ENCODE assay signal across 20 cellular contexts in genomic region chr15:36942248-36942827, GRCh38.
DNase-seq lines count a peak whose midpoint lies in the region; ATAC-seq, FAIRE-seq and TF ChIP-seq lines count a peak whose summit lies in the region.
"Had no signal": no experiment of that assay in that cellular context is flagged by ENCODE, and none has a peak within 500 bp of the region (broad histone marks: within the 10 kb centered on the region; RNA-seq: fewer than 3 reads in every experiment).

No MANE protein-coding gene starts in this region.

- no peaks in the 10 kb centered on the region for H3K9me1 ChIP-seq in K562 (ENCODE audit: control insufficient read depth, insufficient read depth, low read length)

- no peak for TF ChIP-seq EP300 in K562 (IDR thresholded peaks at IDR 0.05; ENCODE audit: low read length)

- H3K79me2 ChIP-seq in H9 (ENCODE audit: insufficient read depth, low read length) (no peaks in the 10 kb centered on the region), K562 (ENCODE audit: control insufficient read depth, insufficient read depth, low read length) (no peaks in the 10 kb centered on the region), osteoblast (ENCODE audit: insufficient read depth, low read length) (no peaks in the 10 kb centered on the region)

- no peak overlapping the region for H3T11ph ChIP-seq in H9 (ENCODE audit: low read length)

- no peak overlapping the region for H2BK15ac ChIP-seq in H9 (ENCODE audit: low read depth, low read length)

- H3K23ac ChIP-seq in H9 (ENCODE audit: insufficient read length, low read depth, low read length), result no peak overlapping the region

- POLR2A ChIA-PET in K562 (lab: Yijun Ruan, JAX), result no interaction called here

- in situ Hi-C loops in K562 (cut with MboI), result no loop called here

- no CpG with 5 or more reads among the region's 6 CpGs for WGBS in H9 (ENCODE audit: extremely low coverage, insufficient read length, low lambda C conversion rate)
- 96% methylated on average over 6 of the region's 6 CpGs for WGBS in K562 (ENCODE audit: insufficient coverage, low coverage, missing lambda C conversion rate)
- WGBS in endodermal cell (ENCODE audit: insufficient coverage in 1 of 2, insufficient read length in 1 of 2), 2 experiments, result 90% methylated on average over 6 of the region's 6 CpGs; no CpG with 5 or more reads in 1 of the 2 experiments

- ATAC-seq in K562 (no peak), natural killer cell (no peak)
- ATAC-seq: HCT116, HepG2 had no signal

- H4K91ac ChIP-seq in H9 (ENCODE audit: insufficient read length, low read depth, low read length), result no peak overlapping the region

- no peak overlapping the region for H2AK5ac ChIP-seq in H9 (ENCODE audit: insufficient read length, low read length)

- H3K23me2 ChIP-seq in H9 (ENCODE audit: insufficient read length, low read depth, low read length, poor library complexity, severe bottlenecking), result no peaks in the 10 kb centered on the region

- H3K4me3 ChIP-seq in K562 (no peak overlapping the region), endodermal cell (ENCODE audit: low read length) (no peak overlapping the region), osteoblast (ENCODE audit: insufficient read depth, low read length) (no peak overlapping the region)

- H3K27ac Mint-ChIP-seq in H9 (no peak overlapping the region), endodermal cell (no peak overlapping the region), natural killer cell (no peak overlapping the region)
- no peak overlapping the region for H3K27ac Mint-ChIP-seq in activated naive CD4-positive, alpha-beta T cell treated with anti-CD3 and anti-CD28 coated beads for 36 hours
- H3K27ac Mint-ChIP-seq: CD4-positive, alpha-beta T cell; HFFc6; IgD-negative memory B cell had no signal

- BruUV-seq in K562 (replicated peaks; lab: Mats Ljungman, UMichigan), result no TSS peak

- H3K27me3 ChIP-seq in H9 (ENCODE audit: insufficient read depth, low read length) (no peaks in the 10 kb centered on the region), K562 (ENCODE audit: control insufficient read depth in 2 of 2, insufficient read depth in 2 of 2, low read length in 2 of 2) (no peaks in the 10 kb centered on the region), endodermal cell (ENCODE audit: control insufficient read depth, insufficient read depth, low read length, poor library complexity, severe bottlenecking) (peaks cover 79% of the 10 kb centered on the region), osteoblast (ENCODE audit: insufficient read depth, low read length) (no peaks in the 10 kb centered on the region)

- no peak overlapping the region for H3K4me3 Mint-ChIP-seq in H9
- H3K4me3 Mint-ChIP-seq in endodermal cell, result no peak overlapping the region
- H3K4me3 Mint-ChIP-seq in natural killer cell, result no peak overlapping the region
- no peak overlapping the region for H3K4me3 Mint-ChIP-seq in activated naive CD4-positive, alpha-beta T cell treated with anti-CD3 and anti-CD28 coated beads for 36 hours
- H3K4me3 Mint-ChIP-seq: CD4-positive, alpha-beta T cell; HFFc6; IgD-negative memory B cell had no signal

- no peak overlapping the region for H2BK12ac ChIP-seq in H9 (ENCODE audit: insufficient read length, low read depth, low read length)

- no peaks in the 10 kb centered on the region for H3K9me3 Mint-ChIP-seq in H9
- H3K9me3 Mint-ChIP-seq in endodermal cell, result no peaks in the 10 kb centered on the region
- H3K9me3 Mint-ChIP-seq in natural killer cell, result peaks cover 11 to 12% of the 10 kb centered on the region in 2 donors
- no peaks in the 10 kb centered on the region for H3K9me3 Mint-ChIP-seq in activated naive CD4-positive, alpha-beta T cell treated with anti-CD3 and anti-CD28 coated beads for 36 hours
- H3K9me3 Mint-ChIP-seq: CD4-positive, alpha-beta T cell; HFFc6 had no signal

- no peak overlapping the region for H2BK120ac ChIP-seq in H9 (ENCODE audit: low read depth, low read length, poor library complexity, severe bottlenecking)

- no peak for TF ChIP-seq POLR2A in K562 (conservative IDR thresholded peaks at IDR 0.05)

- no peaks in the 10 kb centered on the region for H3K79me1 ChIP-seq in H9 (ENCODE audit: insufficient read depth, low read depth, low read length, poor library complexity, severe bottlenecking)

- H3K36me3 ChIP-seq in K562 (ENCODE audit: control insufficient read depth, insufficient read depth, low read length) (peaks cover 32% of the 10 kb centered on the region), endodermal cell (ENCODE audit: control insufficient read depth, insufficient read depth, low read length) (no peaks in the 10 kb centered on the region), osteoblast (ENCODE audit: insufficient read depth, low read length) (no peaks in the 10 kb centered on the region)

- H3K27ac ChIP-seq in H9 (ENCODE audit: insufficient read length, low read depth, low read length) (no peak overlapping the region), K562 (ENCODE audit: extremely low read depth, low read depth, low read length) (no peak overlapping the region), endodermal cell (ENCODE audit: low read depth, low read length) (no peak overlapping the region), osteoblast (ENCODE audit: low read depth, low read length) (no peak overlapping the region)
- H3K27ac ChIP-seq: C4-2B had no signal

- FAIRE-seq in K562 (lab: Jason Lieb, UNC), result no peak
- FAIRE-seq: A204.1, H54, HepG2 had no signal

- H3K4me2 ChIP-seq in H9 (ENCODE audit: insufficient read depth, insufficient read length, low read length) (no peak overlapping the region), K562 (ENCODE audit: insufficient read depth, low read length) (no peak overlapping the region), osteoblast (ENCODE audit: insufficient read depth, low read length) (no peak overlapping the region)

- no peaks in the 10 kb centered on the region for H3K4me1 ChIP-seq in H9 (ENCODE audit: insufficient read depth, low read length)
- peaks cover 0 to 18% of the 10 kb centered on the region in 2 experiments; a peak in 3 of 5 replicates for H3K4me1 ChIP-seq in K562 (replicated peaks in 1 of 2; ENCODE audit: control insufficient read depth in 2 of 2, insufficient read depth in 2 of 2, low read length in 2 of 2)
- H3K4me1 ChIP-seq in endodermal cell (ENCODE audit: control insufficient read depth, insufficient read depth, low read length), result peaks cover 13% of the 10 kb centered on the region
- no peaks in the 10 kb centered on the region for H3K4me1 ChIP-seq in osteoblast (ENCODE audit: insufficient read depth, low read length)

- H3K9me3 ChIP-seq in H9 (ENCODE audit: control insufficient read depth, low read depth, low read length), result no peaks in the 10 kb centered on the region
- H3K9me3 ChIP-seq in K562 (replicated peaks; ENCODE audit: control insufficient read depth, insufficient read depth, low read depth, low read length), result no peaks in the 10 kb centered on the region
- H3K9me3 ChIP-seq in endodermal cell (ENCODE audit: control insufficient read depth, low read length), result no peaks in the 10 kb centered on the region
- no peaks in the 10 kb centered on the region for H3K9me3 ChIP-seq in osteoblast (ENCODE audit: low read depth, low read length)

- H3K27me3 Mint-ChIP-seq in H9 (ENCODE audit: low read depth) (peaks cover 2% of the 10 kb centered on the region; the same call in 1 of the 2 replicates), endodermal cell (ENCODE audit: insufficient read depth) (peaks cover 50% of the 10 kb centered on the region), natural killer cell (ENCODE audit: low read depth in 2 of 2) (no peaks in the 10 kb centered on the region)
- H3K27me3 Mint-ChIP-seq in activated naive CD4-positive, alpha-beta T cell treated with anti-CD3 and anti-CD28 coated beads for 36 hours (ENCODE audit: low read depth), result peaks cover 22% of the 10 kb centered on the region
- H3K27me3 Mint-ChIP-seq: IgD-negative memory B cell had no signal

- H3K36me3 Mint-ChIP-seq in H9 (ENCODE audit: insufficient read depth in 1 of 3, low read depth in 3 of 3), result no peaks in the 10 kb centered on the region
- H3K36me3 Mint-ChIP-seq in endodermal cell (ENCODE audit: low read depth), result no peaks in the 10 kb centered on the region
- H3K36me3 Mint-ChIP-seq in natural killer cell, result no peaks in the 10 kb centered on the region
- no peaks in the 10 kb centered on the region for H3K36me3 Mint-ChIP-seq in activated naive CD4-positive, alpha-beta T cell treated with anti-CD3 and anti-CD28 coated beads for 36 hours (ENCODE audit: low read depth)

- H3K18ac ChIP-seq in H9 (ENCODE audit: insufficient read length, low read depth, low read length), result no peak overlapping the region

- CTCF ChIA-PET in K562 (lab: Yijun Ruan, JAX; ENCODE audit: low intra/inter-chr PET ratio), result no interaction called here
- CTCF ChIA-PET in activated naive CD4-positive, alpha-beta T cell treated with anti-CD3 and anti-CD28 coated beads for 36 hours (lab: Charles Lee), result no interaction called here

- no peak overlapping the region for H4K8ac ChIP-seq in H9 (replicated peaks; ENCODE audit: insufficient read length, low read depth, low read length)

- DNase-seq in H9 (no peak), K562 (ENCODE audit: extremely low read depth in 1 of 4, low spot score in 3 of 4) (no peak), endodermal cell (no peak), osteoblast (ENCODE audit: insufficient read length, low spot score, missing footprints) (no peak), natural killer cell (no peak), superior temporal gyrus (ENCODE audit: extremely low spot score) (no peak)
- DNase-seq in activated naive CD4-positive, alpha-beta T cell treated with anti-CD3 and anti-CD28 coated beads for 36 hours, result no peak
- DNase-seq: ACHN; CD4-positive, alpha-beta T cell; DMS153; DMS79; GDM1; HFFc6; KG1 had no signal

- TF ChIP-seq RAD21 in K562 (CRISPR knock-in tag; conservative IDR thresholded peaks at IDR 0.05 in 1 of 2, IDR thresholded peaks at IDR 0.05 in 1 of 2), result no peak

- H3K14ac ChIP-seq in H9 (ENCODE audit: insufficient read depth, low read length), result no peak overlapping the region

- TF ChIP-seq CTCF in H9 (conservative IDR thresholded peaks at IDR 0.05) (peak; percentile 49), K562 (IDR thresholded peaks at IDR 0.05 in 2 of 3, conservative IDR thresholded peaks at IDR 0.05 in 1 of 3; ENCODE audit: insufficient read depth in 2 of 3, low read depth in 1 of 3, low read length in 3 of 3) (no peak), endodermal cell (conservative IDR thresholded peaks at IDR 0.05) (peak; percentile 66), osteoblast (IDR thresholded peaks at IDR 0.05; ENCODE audit: extremely low read depth, low read depth, low read length) (no peak), natural killer cell (IDR thresholded peaks at IDR 0.05) (no peak)

- H2BK20ac ChIP-seq in H9 (ENCODE audit: low read depth, low read length, poor library complexity, severe bottlenecking), result no peak overlapping the region

- H3K4ac ChIP-seq in H9 (ENCODE audit: low read depth, low read length), result no peak overlapping the region

- H4K5ac ChIP-seq in H9 (ENCODE audit: insufficient read length, low read depth, low read length), result no peak overlapping the region

- H3K4me1 Mint-ChIP-seq in H9 (peaks cover 27 to 40% of the 10 kb centered on the region in 2 experiments), endodermal cell (peaks cover 61% of the 10 kb centered on the region), natural killer cell (no peaks in the 10 kb centered on the region)
- no peaks in the 10 kb centered on the region for H3K4me1 Mint-ChIP-seq in activated naive CD4-positive, alpha-beta T cell treated with anti-CD3 and anti-CD28 coated beads for 36 hours (ENCODE audit: low read depth)
- H3K4me1 Mint-ChIP-seq: IgD-negative memory B cell had no signal

- H4K20me1 ChIP-seq in H9 (ENCODE audit: control insufficient read depth, insufficient read depth, insufficient read length), result no peaks in the 10 kb centered on the region
- no peaks in the 10 kb centered on the region for H4K20me1 ChIP-seq in K562 (replicated peaks; ENCODE audit: control insufficient read depth, insufficient read depth, low read length)
- no peaks in the 10 kb centered on the region for H4K20me1 ChIP-seq in osteoblast (ENCODE audit: insufficient read depth, low read length)

- intact Hi-C loops in K562 (cut with micrococcal nuclease), result loop anchor here (10.0 kb wide), 1 partner anchor 162 kb away; the partner anchor contains the start of gene MEIS2
- intact Hi-C loops in natural killer cell (cut with micrococcal nuclease), result no loop called here
- intact Hi-C loops in activated naive CD4-positive, alpha-beta T cell treated with anti-CD3 and anti-CD28 coated beads for 36 hours (cut with micrococcal nuclease), result no loop called here

- no peak overlapping the region for H2BK5ac ChIP-seq in H9 (ENCODE audit: insufficient read length, low read length)

- no peak overlapping the region for H3K56ac ChIP-seq in H9 (ENCODE audit: insufficient read length, low read depth, low read length)

- H2AFZ ChIP-seq in H9 (ENCODE audit: low read length) (no peak overlapping the region), K562 (ENCODE audit: low read depth, low read length) (no peak overlapping the region), osteoblast (ENCODE audit: low read length) (no peak overlapping the region)

- H3K9ac ChIP-seq in H9 (ENCODE audit: extremely low read depth, insufficient read length, low read length) (no peak overlapping the region), K562 (ENCODE audit: insufficient read depth in 1 of 2, low read depth in 2 of 2, low read length in 2 of 2) (no peak overlapping the region), endodermal cell (ENCODE audit: extremely low read depth, low read length, poor library complexity, severe bottlenecking) (no peak overlapping the region)

Comparison
In these comparisons a context has a peak if more than half of its experiments do, and no peak if none do; other contexts are left out.
1. CTCF ChIP-seq: peak in H9 (single experiment) and endodermal cell (single experiment); none in K562 (0 of 3), osteoblast (single experiment) and natural killer cell (single experiment).